Comparison of ENCODE assay signal across 24 cellular contexts in genomic region chr15:25673351-25673750, GRCh38.
"Had no signal": no experiment of that assay in that cellular context is flagged by ENCODE, and none has a peak within 500 bp of the region (broad histone marks: within the 10 kb centered on the region; RNA-seq: fewer than 3 reads in every experiment).

No MANE protein-coding gene starts in this region.

- H3K27ac ChIP-seq: Peyer's patch, RWPE1, VCaP had no signal

- H3K36me3 ChIP-seq: Peyer's patch had no signal

- H3K27me3 ChIP-seq: Peyer's patch had no signal

- H3K4me3 ChIP-seq: Peyer's patch had no signal

- ATAC-seq: activated T-cell treated with anti-CD3 and anti-CD28 coated beads, Interleukin-2, amount 50 U/mL, for 4 hours; T-helper 17 cell had no signal

- DNase-seq: activated CD4-positive, alpha-beta memory T cell treated with anti-CD3 and anti-CD28 coated beads for 36 hours; activated CD4-positive, alpha-beta T cell treated with anti-CD3 and anti-CD28 coated beads, Interleukin-2, amount 10 ng/mL, durations not matched to agents 7 days and 5 days; activated CD4-positive, CD25-positive, alpha-beta regulatory T cell; activated CD8-positive, alpha-beta memory T cell treated with anti-CD3 and anti-CD28 coated beads for 24 hours; activated gamma-delta T cell treated with Interleukin-2 at 50 U/mL for 16 hours; activated naive CD4-positive, alpha-beta T cell treated with anti-CD3 and anti-CD28 coated beads, Interleukin-2, amount 10 ng/mL, durations not matched to agents 7 days and 5 days; activated naive CD8-positive, alpha-beta T cell treated with anti-CD3 and anti-CD28 coated beads for 36 hours; activated T-cell treated with anti-CD3 and anti-CD28 coated beads, Interleukin-2, amount 50 U/mL, for 4 hours; caudate nucleus; KG1; NCI-H1048; NCI-H146; NCI-H187 treated with DMSO at 0.1 percent for 48 hours; NCI-H2081 treated with DMSO at 0.1 percent for 48 hours; NCI-H2227 treated with DMSO at 0.1 percent for 48 hours; NCI-H446 treated with DMSO at 0.1 percent for 48 hours; NCI-H524 treated with DMSO at 0.1 percent for 48 hours; NCI-H748 treated with DMSO at 0.1 percent for 48 hours; Peyer's patch; SHP77 treated with DMSO at 0.1 percent for 48 hours; T-helper 17 cell; T1000 had no signal
